Comparison of ENCODE assay signal across 21 cellular contexts in genomic region chr20:24770628-24771556, GRCh38.
DNase-seq lines count a peak whose midpoint lies in the region; ATAC-seq and TF ChIP-seq lines count a peak whose summit lies in the region.
"Had no signal": no experiment of that assay in that cellular context is flagged by ENCODE, and none has a peak within 500 bp of the region (broad histone marks: within the 10 kb centered on the region; RNA-seq: fewer than 3 reads in every experiment).

No MANE protein-coding gene starts in this region.

- peaks cover 61% of the 10 kb centered on the region for H3K4me1 ChIP-seq in OCI-LY3 (ENCODE audit: low read length)
- no peaks in the 10 kb centered on the region for H3K4me1 ChIP-seq in transverse colon

- TF ChIP-seq POLR2A in GM18505 (IDR thresholded peaks at IDR 0.05; ENCODE audit: borderline replicate concordance, extremely low read depth, insufficient read depth, insufficient read length) (no peak), transverse colon (IDR thresholded peaks at IDR 0.05) (no peak)

- H3K4me3 ChIP-seq in OCI-LY3 (ENCODE audit: low read length), result peak overlapping the region; percentile 43
- H3K4me3 ChIP-seq in transverse colon, result no peak overlapping the region
- H3K4me3 ChIP-seq: K562, thoracic aorta had no signal

- peak; percentile 52 for ATAC-seq in GM18505 (IDR thresholded peaks at IDR 0.05; ENCODE audit: unreplicated experiment)
- ATAC-seq in GM18502 (IDR thresholded peaks at IDR 0.05; ENCODE audit: poor library complexity, unreplicated experiment), result no peak
- no peak for ATAC-seq in GM21515 (IDR thresholded peaks at IDR 0.05; ENCODE audit: unreplicated experiment)
- ATAC-seq: K562 had no signal

- intact Hi-C loops in transverse colon (cut with DNase I; ENCODE audit: low total_unique reads), result no loop called here

- H3K36me3 ChIP-seq in OCI-LY3 (replicated peaks; ENCODE audit: low read depth, low read length) (peaks cover 11% of the 10 kb centered on the region), transverse colon (no peaks in the 10 kb centered on the region)
- H3K36me3 ChIP-seq: thoracic aorta had no signal

- H3K79me2 ChIP-seq in OCI-LY3 (ENCODE audit: low read length), result no peaks in the 10 kb centered on the region

- TF ChIP-seq CTCF in OCI-LY3 (IDR thresholded peaks at IDR 0.05; ENCODE audit: low read depth, low read length) (no peak), transverse colon (IDR thresholded peaks at IDR 0.05) (no peak)

- no peaks in the 10 kb centered on the region for H4K20me1 ChIP-seq in OCI-LY3 (ENCODE audit: insufficient read depth, low read length)

- peak; percentile 28 for DNase-seq in islet precursor cell
- peak; percentile 5 for DNase-seq in transverse colon
- DNase-seq in activated CD4-positive, alpha-beta T cell treated with anti-CD3 and anti-CD28 coated beads, Interleukin-2, amount 50 U/mL, for 4 hours, result no peak
- DNase-seq: activated CD4-positive, alpha-beta T cell treated with anti-CD3 and anti-CD28 coated beads, Interleukin-2, amount 50 U/mL, for 48 hours; activated CD4-positive, CD25-positive, alpha-beta regulatory T cell; DMS79 treated with DMSO at 0.1 percent for 48 hours; effector CD8-positive, alpha-beta T cell; GF-D8; hippocampal formation; NCI-H1105; NCI-H187; NCI-H510A; SK-N-SH; stimulated activated naive CD4-positive, alpha-beta T cell treated with Interleukin-2 at 50 U/mL for 16 hours had no signal

- no peak overlapping the region for H2AFZ ChIP-seq in OCI-LY3 (ENCODE audit: low read depth, low read length)

- peak overlapping the region; percentile 61 for H3K4me2 ChIP-seq in OCI-LY3 (ENCODE audit: low read length)

- WGBS in transverse colon (ENCODE audit: low coverage in 1 of 2), 2 donors, result 85% methylated on average over 17 of the region's 17 CpGs; no CpG with 5 or more reads in 1 of the 2 donors

- peaks cover 25% of the 10 kb centered on the region for H3K27me3 ChIP-seq in OCI-LY3 (ENCODE audit: low read depth, low read length)
- no peaks in the 10 kb centered on the region for H3K27me3 ChIP-seq in transverse colon

- in situ Hi-C loops in transverse colon (cut with MboI; ENCODE audit: low pct_ligation_motif_present in 1 of 4, low pct_unique_long_range_greater_than_20kb in 1 of 4, low sequenced_read_pairs in 3 of 4), result no loop called here

- H3K9me3 ChIP-seq in OCI-LY3 (ENCODE audit: insufficient read depth, low read length) (peaks cover 14% of the 10 kb centered on the region), transverse colon (no peaks in the 10 kb centered on the region)
- H3K9me3 ChIP-seq: thoracic aorta had no signal

- TF ChIP-seq EP300 in transverse colon (IDR thresholded peaks at IDR 0.05; ENCODE audit: low read depth), result no peak

- H3K9ac ChIP-seq in OCI-LY3 (ENCODE audit: low read length), result no peak overlapping the region
- H3K9ac ChIP-seq: SK-N-SH had no signal

- H3K27ac ChIP-seq in OCI-LY3 (ENCODE audit: low read length) (peak overlapping the region; percentile 10), transverse colon (no peak overlapping the region)
- H3K27ac ChIP-seq: epithelial cell of prostate, thoracic aorta had no signal

Comparison
In these comparisons a context has a peak if more than half of its experiments do, and no peak if none do; other contexts are left out.
1. DNase-seq: peak in islet precursor cell (single experiment) and transverse colon (single experiment); none in activated CD4-positive, alpha-beta T cell treated with anti-CD3 and anti-CD28 coated beads, Interleukin-2, amount 50 U/mL, for 4 hours (0 of 2).